ENCODE assay signal across 9 cellular contexts in genomic region chr19:17703823-17704463, GRCh38. TPM values are rescaled to one million over a fixed set of nuclear protein-coding genes. Genes with fewer than 3 reads are reported as not detected.
DNase-seq lines count a peak whose midpoint lies in the region; ATAC-seq and FAIRE-seq lines count a peak whose summit lies in the region.
"Had no signal": no experiment of that assay in that cellular context is flagged by ENCODE, and none has a peak within 500 bp of the region (broad histone marks: within the 10 kb centered on the region; RNA-seq: fewer than 3 reads in every experiment).

No MANE protein-coding gene starts in this region.

- intact Hi-C loops in left ventricle myocardium superior (cut with micrococcal nuclease), result no loop called here

- no peak overlapping the region for H3K4me3 Mint-ChIP-seq in activated naive CD8-positive, alpha-beta T cell treated with anti-CD3 and anti-CD28 coated beads, Interleukin-2, amount 10 ng/mL, durations not matched to agents 7 days and 5 days

- peak; percentile 81 for FAIRE-seq in GM18507 (lab: Jason Lieb, UNC)
- FAIRE-seq: TTC549 had no signal

- POLR2A ChIA-PET in activated naive CD8-positive, alpha-beta T cell treated with anti-CD3 and anti-CD28 coated beads, Interleukin-2, amount 10 ng/mL, durations not matched to agents 7 days and 5 days (lab: Charles Lee), result no interaction called here

- no peak overlapping the region for H3K27ac Mint-ChIP-seq in activated naive CD8-positive, alpha-beta T cell treated with anti-CD3 and anti-CD28 coated beads, Interleukin-2, amount 10 ng/mL, durations not matched to agents 7 days and 5 days

- no peaks in the 10 kb centered on the region for H3K36me3 Mint-ChIP-seq in activated naive CD8-positive, alpha-beta T cell treated with anti-CD3 and anti-CD28 coated beads, Interleukin-2, amount 10 ng/mL, durations not matched to agents 7 days and 5 days

- H3K27me3 Mint-ChIP-seq in activated naive CD8-positive, alpha-beta T cell treated with anti-CD3 and anti-CD28 coated beads, Interleukin-2, amount 10 ng/mL, durations not matched to agents 7 days and 5 days, result peaks cover 4% of the 10 kb centered on the region

- peak; percentile 82 for ATAC-seq in activated naive CD8-positive, alpha-beta T cell treated with anti-CD3 and anti-CD28 coated beads, Interleukin-2, amount 10 ng/mL, durations not matched to agents 7 days and 5 days (ENCODE audit: low read depth)
- ATAC-seq in left ventricle myocardium superior (peak; percentile 74), HG02610 (IDR thresholded peaks at IDR 0.05; ENCODE audit: unreplicated experiment) (no peak)

- no peaks in the 10 kb centered on the region for H3K9me3 Mint-ChIP-seq in activated naive CD8-positive, alpha-beta T cell treated with anti-CD3 and anti-CD28 coated beads, Interleukin-2, amount 10 ng/mL, durations not matched to agents 7 days and 5 days

- DNase-seq in GM18507 (ENCODE audit: extremely low spot score, insufficient read length, low read depth) (no peak), SKM-1 (lab: John Stamatoyannopoulos, UW; ENCODE audit: unreplicated experiment) (peak; percentile 17), left ventricle myocardium superior (peak; percentile 68), HuH-7.5 (ENCODE audit: low spot score) (no peak), RKO (ENCODE audit: low spot score) (no peak)
- peak; percentile 79 for DNase-seq in activated naive CD8-positive, alpha-beta T cell treated with anti-CD3 and anti-CD28 coated beads, Interleukin-2, amount 10 ng/mL, durations not matched to agents 7 days and 5 days
- DNase-seq in stimulated activated CD4-positive, alpha-beta T cell treated with anti-CD3 and anti-CD28 coated beads, Interleukin-15, amount 100 ng/mL, for 1 hour (ENCODE audit: low read depth in 1 of 2, low spot score in 1 of 2), result peak; percentile 40 to 69

- peaks cover 2% of the 10 kb centered on the region for H3K4me1 Mint-ChIP-seq in activated naive CD8-positive, alpha-beta T cell treated with anti-CD3 and anti-CD28 coated beads, Interleukin-2, amount 10 ng/mL, durations not matched to agents 7 days and 5 days

RNA-seq across cellular contexts. Expression of gene MAP1S, which starts 15.3 kb away (rescaled TPM):
- total RNA-seq in activated naive CD8-positive, alpha-beta T cell treated with anti-CD3 and anti-CD28 coated beads, Interleukin-2, amount 10 ng/mL, durations not matched to agents 7 days and 5 days, result 10 to 100 TPM; 71.2 to 78.4 TPM
- total RNA-seq in left ventricle myocardium superior, result 25.5 TPM

RNA-seq across cellular contexts. Expression of gene UNC13A, which starts 15.8 kb away (rescaled TPM):
- under 1 TPM; 0.06 to 0.25 TPM for total RNA-seq in activated naive CD8-positive, alpha-beta T cell treated with anti-CD3 and anti-CD28 coated beads, Interleukin-2, amount 10 ng/mL, durations not matched to agents 7 days and 5 days
- not detected for total RNA-seq in left ventricle myocardium superior

RNA-seq across cellular contexts. Expression of gene FCHO1, which starts 47.3 kb away (rescaled TPM):
- 10 to 100 TPM; 74.2 to 77.9 TPM for total RNA-seq in activated naive CD8-positive, alpha-beta T cell treated with anti-CD3 and anti-CD28 coated beads, Interleukin-2, amount 10 ng/mL, durations not matched to agents 7 days and 5 days
- 0.97 TPM for total RNA-seq in left ventricle myocardium superior

Comparison
In these comparisons a context has a peak if more than half of its experiments do, and no peak if none do; other contexts are left out.
1. DNase-seq: peak in SKM-1 (single experiment), activated naive CD8-positive, alpha-beta T cell treated with anti-CD3 and anti-CD28 coated beads, Interleukin-2, amount 10 ng/mL, durations not matched to agents 7 days and 5 days (single experiment), left ventricle myocardium superior (single experiment) and stimulated activated CD4-positive, alpha-beta T cell treated with anti-CD3 and anti-CD28 coated beads, Interleukin-15, amount 100 ng/mL, for 1 hour (2 of 2); none in GM18507 (single experiment), HuH-7.5 (single experiment) and RKO (single experiment).
2. RNA of gene FCHO1, which starts 47.3 kb away (total RNA-seq): 74.2 to 77.9 TPM in activated naive CD8-positive, alpha-beta T cell treated with anti-CD3 and anti-CD28 coated beads, Interleukin-2, amount 10 ng/mL, durations not matched to agents 7 days and 5 days; 0.97 TPM in left ventricle myocardium superior (single experiment); every median in the first group is over 10 times any median in the second.